ENCODE assay signal across 36 cellular contexts in genomic region chr6:49522710-49523593, GRCh38. TPM values are rescaled to one million over a fixed set of nuclear protein-coding genes. Genes with fewer than 3 reads are reported as not detected.
DNase-seq lines count a peak whose midpoint lies in the region; ATAC-seq, FAIRE-seq and TF ChIP-seq lines count a peak whose summit lies in the region.
"Had no signal": no experiment of that assay in that cellular context is flagged by ENCODE, and none has a peak within 500 bp of the region (broad histone marks: within the 10 kb centered on the region; RNA-seq: fewer than 3 reads in every experiment).

No MANE protein-coding gene starts in this region.

- no peak for TF ChIP-seq RAD21 in K562 (CRISPR knock-in tag; conservative IDR thresholded peaks at IDR 0.05 in 1 of 2, IDR thresholded peaks at IDR 0.05 in 1 of 2)

- no peaks in the 10 kb centered on the region for H3K79me2 ChIP-seq in K562 (ENCODE audit: control insufficient read depth, insufficient read depth, low read length)

- no TSS peak for BruUV-seq in K562 (replicated peaks; lab: Mats Ljungman, UMichigan)

- H3K27ac ChIP-seq in K562 (ENCODE audit: extremely low read depth, low read depth, low read length) (no peak overlapping the region), mucosa of rectum (ENCODE audit: low read depth in 2 of 2, low read length in 2 of 2) (peak overlapping the region; percentile 18 to 26)
- H3K27ac ChIP-seq: ascending aorta, esophagus squamous epithelium, heart right ventricle, skin epidermis, upper lobe of left lung, WERI-Rb-1 had no signal

- intact Hi-C loops in K562 (cut with micrococcal nuclease) = no loop called here

- H2AFZ ChIP-seq in K562 (ENCODE audit: low read depth, low read length) = peak overlapping the region; percentile 56

- ATAC-seq in K562 (no peak; the same call in 1 of the 3 replicates), HG03280 (IDR thresholded peaks at IDR 0.05; ENCODE audit: unreplicated experiment) (no peak)
- ATAC-seq: heart right ventricle; naive thymus-derived CD8-positive, alpha-beta T cell; PC-3 had no signal

- no peak overlapping the region for H3K9ac ChIP-seq in K562 (ENCODE audit: insufficient read depth in 1 of 2, low read depth in 2 of 2, low read length in 2 of 2)
- no peak overlapping the region for H3K9ac ChIP-seq in mucosa of rectum (ENCODE audit: low read depth in 1 of 2, low read length in 2 of 2)

- CTCF ChIA-PET in K562 (lab: Yijun Ruan, JAX; ENCODE audit: low intra/inter-chr PET ratio) = no interaction called here
- CTCF ChIA-PET in HEK293T (lab: Yijun Ruan, JAX) = no interaction called here

- POLR2A ChIA-PET in K562 (lab: Yijun Ruan, JAX) (interaction anchor here (0.6 kb wide), 1 partner anchor 95 kb away, joined by 3 read pairs; no protein-coding TSS in a partner anchor), HEK293T (lab: Yijun Ruan, JAX) (no interaction called here)

- no peak for TF ChIP-seq EP300 in K562 (IDR thresholded peaks at IDR 0.05; ENCODE audit: low read length)

- TF ChIP-seq CTCF in K562 (IDR thresholded peaks at IDR 0.05 in 2 of 3, conservative IDR thresholded peaks at IDR 0.05 in 1 of 3; ENCODE audit: insufficient read depth in 2 of 3, low read depth in 1 of 3, low read length in 3 of 3) = no peak

- in situ Hi-C loops in K562 (cut with MboI) = no loop called here

- H3K9me3 ChIP-seq in K562 (replicated peaks; ENCODE audit: control insufficient read depth, insufficient read depth, low read depth, low read length) = no peaks in the 10 kb centered on the region
- no peaks in the 10 kb centered on the region for H3K9me3 ChIP-seq in mucosa of rectum (ENCODE audit: control insufficient read depth in 2 of 2, low read length in 2 of 2)
- H3K9me3 ChIP-seq: ascending aorta, Caco-2, esophagus squamous epithelium, heart right ventricle, upper lobe of left lung had no signal

- peak; percentile 85 for DNase-seq in DMS53 (lab: John Stamatoyannopoulos, UW)
- DNase-seq in NCI-H146 treated with DMSO at 0.1 percent for 48 hours (lab: John Stamatoyannopoulos, UW; ENCODE audit: unreplicated experiment) = peak; percentile 56
- DNase-seq in K562 (ENCODE audit: extremely low read depth in 1 of 4, low spot score in 3 of 4) = no peak
- DNase-seq in NCI-H345 treated with DMSO at 0.1 percent for 48 hours (lab: John Stamatoyannopoulos, UW; ENCODE audit: unreplicated experiment) = no peak
- no peak for DNase-seq in HEK293T (ENCODE audit: extremely low spot score)
- no peak for DNase-seq in medulla oblongata (ENCODE audit: extremely low spot score)
- DNase-seq: ACHN; activated CD4-positive, alpha-beta T cell treated with anti-CD3 and anti-CD28 coated beads, Interleukin-2, amount 10 ng/mL, durations not matched to agents 7 days and 5 days; activated gamma-delta T cell; activated naive CD8-positive, alpha-beta T cell treated with anti-CD3 and anti-CD28 coated beads, Interleukin-2, amount 10 ng/mL, durations not matched to agents 7 days and 5 days; activated T-cell treated with anti-CD3 and anti-CD28 coated beads, Interleukin-2, amount 50 U/mL, for 24 hours; central memory CD4-positive, alpha-beta T cell; esophagus squamous epithelium; foreskin melanocyte; H9; heart right ventricle; Kasumi-1; naive thymus-derived CD8-positive, alpha-beta T cell; NCI-H2029; nucleus accumbens; PC-3; Right ventricle myocardium superior; stimulated activated CD4-positive, alpha-beta T cell treated with anti-CD3 and anti-CD28 coated beads, Interleukin-1b, Interleukin-23, amount 100 ng/mL, for 48 hours; stimulated activated CD8-positive, alpha-beta memory T cell treated with anti-CD3 and anti-CD28 coated beads, Interleukin-4, amount 100 ng/mL, for 48 hours; upper lobe of left lung; WERI-Rb-1 had no signal

- no peaks in the 10 kb centered on the region for H3K36me3 ChIP-seq in K562 (ENCODE audit: control insufficient read depth, insufficient read depth, low read length)
- H3K36me3 ChIP-seq in mucosa of rectum (ENCODE audit: control insufficient read depth in 2 of 2, insufficient read depth in 2 of 2, low read length in 2 of 2) = no peaks in the 10 kb centered on the region
- H3K36me3 ChIP-seq: ascending aorta, esophagus squamous epithelium, heart right ventricle, upper lobe of left lung, WERI-Rb-1 had no signal

- H3K27me3 ChIP-seq in K562 (ENCODE audit: control insufficient read depth in 2 of 2, insufficient read depth in 2 of 2, low read length in 2 of 2) (no peaks in the 10 kb centered on the region), mucosa of rectum (ENCODE audit: control insufficient read depth in 2 of 2, insufficient read depth in 2 of 2, low read length in 2 of 2) (no peaks in the 10 kb centered on the region)
- H3K27me3 ChIP-seq: ascending aorta, upper lobe of left lung had no signal

- no peaks in the 10 kb centered on the region for H3K9me1 ChIP-seq in K562 (ENCODE audit: control insufficient read depth, insufficient read depth, low read length)

- H3K4me3 ChIP-seq in K562 (no peak overlapping the region), mucosa of rectum (ENCODE audit: low read length in 2 of 2) (no peak overlapping the region)
- H3K4me3 ChIP-seq: ascending aorta, esophagus squamous epithelium, heart right ventricle, skin epidermis, upper lobe of left lung had no signal

- FAIRE-seq in K562 (lab: Jason Lieb, UNC) = no peak
- FAIRE-seq: GM18507 had no signal

- H3K4me2 ChIP-seq in K562 (ENCODE audit: insufficient read depth, low read length) = no peak overlapping the region

- no peak for TF ChIP-seq POLR2A in K562 (conservative IDR thresholded peaks at IDR 0.05)

- WGBS in K562 (ENCODE audit: insufficient coverage, low coverage, missing lambda C conversion rate) = 20% methylated on average over 7 of the region's 7 CpGs

- H4K20me1 ChIP-seq in K562 (replicated peaks; ENCODE audit: control insufficient read depth, insufficient read depth, low read length) = no peaks in the 10 kb centered on the region

- H3K4me1 ChIP-seq in K562 (replicated peaks in 1 of 2; ENCODE audit: control insufficient read depth in 2 of 2, insufficient read depth in 2 of 2, low read length in 2 of 2) (no peaks in the 10 kb centered on the region), mucosa of rectum (ENCODE audit: control insufficient read depth in 2 of 2, insufficient read depth in 2 of 2, low read length in 2 of 2) (peaks cover 6 to 13% of the 10 kb centered on the region in 2 donors)
- H3K4me1 ChIP-seq: ascending aorta, esophagus squamous epithelium, heart right ventricle, upper lobe of left lung had no signal

RNA-seq across cellular contexts. Expression of gene GLYATL3, which starts 23.2 kb away (rescaled TPM):
- total RNA-seq in K562 (2011; cell fraction: chromatin; rRNA removed; ENCODE audit: low replicate concordance) = not detected in 2 replicates
- not detected in 2 replicates for total RNA-seq in K562 (2011; cell fraction: nucleolus; rRNA removed)
- total RNA-seq in K562 (2011; cell fraction: nucleoplasm; rRNA removed) = not detected in 2 replicates
- not detected in 2 replicates for total RNA-seq in K562 (2014; rRNA removed)
- not detected in 2 replicates for total RNA-seq in K562 (2014; rRNA removed; fragmentation: Illumina TruSeq; extraction: Trizol)
- total RNA-seq in K562 (2015; rRNA removed; fragmentation: Illumina TruSeq; extraction: Trizol) = not detected in 2 replicates
- total RNA-seq in K562 (2021) = not detected in 2 replicates
- polyA plus RNA-seq in K562 (2011; rRNA removed) = not detected in 2 replicates
- not detected in 2 replicates for polyA plus RNA-seq in K562 (2011; cell fraction: cytosol; rRNA removed)
- not detected in 2 replicates for polyA plus RNA-seq in K562 (2011; cell fraction: nucleus; rRNA removed)
- not detected in 2 replicates for polyA plus RNA-seq in K562 (2012)
- not detected in 2 replicates for polyA plus RNA-seq in K562 (2014; fragmentation: Illumina TruSeq; extraction: Trizol)
- not detected for polyA plus RNA-seq in K562 (2014; fragmentation: Nextera tagmentation; extraction: Ambion mirVana)
- polyA plus RNA-seq in K562 (2014; rRNA removed) = not detected in 2 replicates
- not detected in 2 replicates for polyA minus RNA-seq in K562 (2011; rRNA and poly(A)+ RNA removed)
- polyA minus RNA-seq in K562 (2011; cell fraction: cytosol; rRNA and poly(A)+ RNA removed) = not detected in 2 replicates
- polyA minus RNA-seq in K562 (2011; cell fraction: nucleus; rRNA and poly(A)+ RNA removed) = not detected in 2 replicates
- total RNA-seq: activated CD4-positive, alpha-beta T cell treated with anti-CD3 and anti-CD28 coated beads, Interleukin-2, amount 10 ng/mL, durations not matched to agents 7 days and 5 days; activated naive CD8-positive, alpha-beta T cell treated with anti-CD3 and anti-CD28 coated beads, Interleukin-2, amount 10 ng/mL, durations not matched to agents 7 days and 5 days; ascending aorta; Caco-2; Daoy; esophagus squamous epithelium; H9; heart right ventricle; mesenteric fat pad; naive thymus-derived CD8-positive, alpha-beta T cell; PC-3; Right ventricle myocardium superior; subcutaneous adipose tissue; upper lobe of left lung had no signal
- polyA plus RNA-seq: BJ; heart right ventricle; naive thymus-derived CD8-positive, alpha-beta T cell had no signal

RNA-seq across cellular contexts. Expression of gene C6orf141, which starts 27.5 kb away (rescaled TPM):
- not detected in 2 replicates for total RNA-seq in K562 (2011; cell fraction: chromatin; rRNA removed; ENCODE audit: low replicate concordance)
- not detected in 2 replicates for total RNA-seq in K562 (2011; cell fraction: nucleolus; rRNA removed)
- total RNA-seq in K562 (2011; cell fraction: nucleoplasm; rRNA removed) = not detected in 2 replicates
- total RNA-seq in K562 (2014; rRNA removed) (not detected in 2 replicates), K562 (2014; rRNA removed; fragmentation: Illumina TruSeq; extraction: Trizol) (not detected in 2 replicates), K562 (2015; rRNA removed; fragmentation: Illumina TruSeq; extraction: Trizol) (not detected in 2 replicates), K562 (2021) (not detected in 2 replicates)
- polyA plus RNA-seq in K562 (2011; rRNA removed) (not detected in 2 replicates), K562 (2014; fragmentation: Illumina TruSeq; extraction: Trizol) (not detected in 2 replicates), K562 (2014; fragmentation: Nextera tagmentation; extraction: Ambion mirVana) (not detected), K562 (2014; rRNA removed) (not detected in 2 replicates)
- not detected in 2 replicates for polyA plus RNA-seq in K562 (2011; cell fraction: cytosol; rRNA removed)
- not detected in 2 replicates for polyA plus RNA-seq in K562 (2011; cell fraction: nucleus; rRNA removed)
- not detected in 2 replicates for polyA plus RNA-seq in K562 (2012)
- polyA minus RNA-seq in K562 (2011; rRNA and poly(A)+ RNA removed) = not detected in 2 replicates
- polyA minus RNA-seq in K562 (2011; cell fraction: cytosol; rRNA and poly(A)+ RNA removed) = not detected in 2 replicates
- polyA minus RNA-seq in K562 (2011; cell fraction: nucleus; rRNA and poly(A)+ RNA removed) = not detected in 2 replicates
- total RNA-seq: ascending aorta; naive thymus-derived CD8-positive, alpha-beta T cell; Right ventricle myocardium superior had no signal
- polyA plus RNA-seq: naive thymus-derived CD8-positive, alpha-beta T cell had no signal

RNA-seq across cellular contexts. Expression of gene CENPQ, which starts 59.8 kb away (rescaled TPM):
- total RNA-seq in K562 (2011; cell fraction: chromatin; rRNA removed; ENCODE audit: low replicate concordance) = 3.2 and 11.6 TPM in 2 replicates
- total RNA-seq in K562 (2011; cell fraction: nucleolus; rRNA removed) = 2.1 and 2.2 TPM in 2 replicates
- 5.8 and 14.0 TPM in 2 replicates for total RNA-seq in K562 (2011; cell fraction: nucleoplasm; rRNA removed)
- total RNA-seq in K562 (2014; rRNA removed) (12.7 and 14.2 TPM in 2 replicates), K562 (2014; rRNA removed; fragmentation: Illumina TruSeq; extraction: Trizol) (26.5 and 34.3 TPM in 2 replicates), K562 (2015; rRNA removed; fragmentation: Illumina TruSeq; extraction: Trizol) (15.7 and 17.5 TPM in 2 replicates), K562 (2021) (16.4 and 18.5 TPM in 2 replicates)
- polyA plus RNA-seq in K562 (2011; rRNA removed) (19.1 and 29.5 TPM in 2 replicates), K562 (2014; fragmentation: Illumina TruSeq; extraction: Trizol) (24.3 and 26.4 TPM in 2 replicates), K562 (2014; fragmentation: Nextera tagmentation; extraction: Ambion mirVana) (10 to 100 TPM; 39.5 to 48.3 TPM), K562 (2014; rRNA removed) (17.4 and 21.5 TPM in 2 replicates)
- 2.9 and 7.8 TPM in 2 replicates for polyA plus RNA-seq in K562 (2011; cell fraction: cytosol; rRNA removed)
- 4.3 and 8.1 TPM in 2 replicates for polyA plus RNA-seq in K562 (2011; cell fraction: nucleus; rRNA removed)
- 12.0 and 15.5 TPM in 2 replicates for polyA plus RNA-seq in K562 (2012)
- 13.0 and 15.2 TPM in 2 replicates for polyA minus RNA-seq in K562 (2011; rRNA and poly(A)+ RNA removed)
- 2.7 and 4.9 TPM in 2 replicates for polyA minus RNA-seq in K562 (2011; cell fraction: cytosol; rRNA and poly(A)+ RNA removed)
- polyA minus RNA-seq in K562 (2011; cell fraction: nucleus; rRNA and poly(A)+ RNA removed) = 3.1 and 6.0 TPM in 2 replicates
- total RNA-seq: ascending aorta had no signal

RNA-seq across cellular contexts. Expression of gene MMUT, which starts 59.9 kb away (rescaled TPM):
- 6.4 and 14.7 TPM in 2 replicates for total RNA-seq in K562 (2011; cell fraction: chromatin; rRNA removed; ENCODE audit: low replicate concordance)
- 3.7 and 5.0 TPM in 2 replicates for total RNA-seq in K562 (2011; cell fraction: nucleolus; rRNA removed)
- 6.0 and 6.5 TPM in 2 replicates for total RNA-seq in K562 (2011; cell fraction: nucleoplasm; rRNA removed)
- total RNA-seq in K562 (2014; rRNA removed) (7.1 and 8.2 TPM in 2 replicates), K562 (2014; rRNA removed; fragmentation: Illumina TruSeq; extraction: Trizol) (17.9 and 20.4 TPM in 2 replicates), K562 (2015; rRNA removed; fragmentation: Illumina TruSeq; extraction: Trizol) (10.7 and 11.4 TPM in 2 replicates), K562 (2021) (15.5 and 16.0 TPM in 2 replicates)
- polyA plus RNA-seq in K562 (2011; rRNA removed) (20.0 and 26.2 TPM in 2 replicates), K562 (2014; fragmentation: Illumina TruSeq; extraction: Trizol) (14.0 and 15.5 TPM in 2 replicates), K562 (2014; fragmentation: Nextera tagmentation; extraction: Ambion mirVana) (10 to 100 TPM; 21.0 to 26.4 TPM), K562 (2014; rRNA removed) (14.1 and 14.8 TPM in 2 replicates)
- polyA plus RNA-seq in K562 (2011; cell fraction: cytosol; rRNA removed) = 5.2 and 9.4 TPM in 2 replicates
- 15.5 and 27.7 TPM in 2 replicates for polyA plus RNA-seq in K562 (2011; cell fraction: nucleus; rRNA removed)
- 13.3 and 17.6 TPM in 2 replicates for polyA plus RNA-seq in K562 (2012)
- 33.0 and 34.6 TPM in 2 replicates for polyA minus RNA-seq in K562 (2011; rRNA and poly(A)+ RNA removed)
- polyA minus RNA-seq in K562 (2011; cell fraction: cytosol; rRNA and poly(A)+ RNA removed) = 6.9 and 10.3 TPM in 2 replicates
- polyA minus RNA-seq in K562 (2011; cell fraction: nucleus; rRNA and poly(A)+ RNA removed) = 9.2 and 22.4 TPM in 2 replicates

Comparison
In these comparisons a context has a peak if more than half of its experiments do, and no peak if none do; other contexts are left out.
1. DNase-seq: peak in DMS53 (single experiment) and NCI-H146 treated with DMSO at 0.1 percent for 48 hours (single experiment); none in K562 (0 of 4), NCI-H345 treated with DMSO at 0.1 percent for 48 hours (single experiment), HEK293T (single experiment) and medulla oblongata (single experiment).